Comparison of ENCODE assay signal across 15 cellular contexts in genomic region chr14:56809262-56810215, GRCh38. TPM values are rescaled to one million over a fixed set of nuclear protein-coding genes. Genes with fewer than 3 reads are reported as not detected.
DNase-seq lines count a peak whose midpoint lies in the region; ATAC-seq, FAIRE-seq and TF ChIP-seq lines count a peak whose summit lies in the region.
"Had no signal": no experiment of that assay in that cellular context is flagged by ENCODE, and none has a peak within 500 bp of the region (broad histone marks: within the 10 kb centered on the region; RNA-seq: fewer than 3 reads in every experiment).

No MANE protein-coding gene starts in this region.

- peak overlapping the region; percentile 78 for H3K4me2 ChIP-seq in smooth muscle cell

- DNase-seq in activated T-cell treated with anti-CD3 and anti-CD28 coated beads, Interleukin-2, amount 50 U/mL, for 72 hours, result no peak
- DNase-seq in activated T-cell treated with anti-CD3 and anti-CD28 coated beads, Interleukin-2, amount 50 U/mL, for 4 hours, result no peak
- DNase-seq in smooth muscle cell (lab: John Stamatoyannopoulos, UW; ENCODE audit: unreplicated experiment), result no peak
- no peak for DNase-seq in GM19239 (ENCODE audit: insufficient read length, low spot score)
- DNase-seq in HPDE6-E6E7 (ENCODE audit: extremely low spot score), result no peak
- DNase-seq: activated CD4-positive, alpha-beta T cell treated with anti-CD3 and anti-CD28 coated beads for 1 hour; left colon; NCI-H2171 treated with DMSO at 0.1 percent for 48 hours; ovary; SK-N-SH had no signal

- peak overlapping the region; percentile 81; the same call in 1 of the 2 replicates for H3K9ac ChIP-seq in iPS-20b (ENCODE audit: low read depth, low read length)
- H3K9ac ChIP-seq in smooth muscle cell (ENCODE audit: low read depth), result no peak overlapping the region
- H3K9ac ChIP-seq: SK-N-SH had no signal

- H3K27me3 Mint-ChIP-seq in activated T-cell treated with anti-CD3 and anti-CD28 coated beads, Interleukin-2, amount 50 U/mL, for 72 hours (ENCODE audit: low read depth), result peaks cover 88% of the 10 kb centered on the region
- H3K27me3 Mint-ChIP-seq in activated T-cell treated with anti-CD3 and anti-CD28 coated beads, Interleukin-2, amount 50 U/mL, for 4 hours (ENCODE audit: low read depth), result peaks cover 79% of the 10 kb centered on the region
- H3K27me3 Mint-ChIP-seq in activated T-helper 17 cell treated with anti-CD3 and anti-CD28 coated beads, Interleukin-2, amount 50 U/mL, for 72 hours, result peaks cover 73% of the 10 kb centered on the region

- H3K9me3 Mint-ChIP-seq in activated T-cell treated with anti-CD3 and anti-CD28 coated beads, Interleukin-2, amount 50 U/mL, for 72 hours, result no peaks in the 10 kb centered on the region
- no peaks in the 10 kb centered on the region for H3K9me3 Mint-ChIP-seq in activated T-cell treated with anti-CD3 and anti-CD28 coated beads, Interleukin-2, amount 50 U/mL, for 4 hours
- peaks cover 8% of the 10 kb centered on the region for H3K9me3 Mint-ChIP-seq in activated T-helper 17 cell treated with anti-CD3 and anti-CD28 coated beads, Interleukin-2, amount 50 U/mL, for 72 hours

- H3K4me1 Mint-ChIP-seq in activated T-cell treated with anti-CD3 and anti-CD28 coated beads, Interleukin-2, amount 50 U/mL, for 72 hours (ENCODE audit: low read depth), result peaks cover 35% of the 10 kb centered on the region
- H3K4me1 Mint-ChIP-seq in activated T-cell treated with anti-CD3 and anti-CD28 coated beads, Interleukin-2, amount 50 U/mL, for 4 hours (ENCODE audit: low read depth), result peaks cover 19% of the 10 kb centered on the region
- peaks cover 7% of the 10 kb centered on the region for H3K4me1 Mint-ChIP-seq in activated T-helper 17 cell treated with anti-CD3 and anti-CD28 coated beads, Interleukin-2, amount 50 U/mL, for 72 hours

- no peaks in the 10 kb centered on the region for H3F3A ChIP-seq in smooth muscle cell (ENCODE audit: low read depth)

- H4K20me1 ChIP-seq in smooth muscle cell (ENCODE audit: low read depth), result no peaks in the 10 kb centered on the region

- H3K4me1 ChIP-seq in iPS-20b (ENCODE audit: insufficient read depth, low read length), result peaks cover 42% of the 10 kb centered on the region
- peaks cover 45% of the 10 kb centered on the region for H3K4me1 ChIP-seq in smooth muscle cell (ENCODE audit: low read depth)

- H3K27ac ChIP-seq in iPS-20b (ENCODE audit: low read length), result no peak overlapping the region
- H3K27ac ChIP-seq in smooth muscle cell (ENCODE audit: low read depth), result no peak overlapping the region
- H3K27ac ChIP-seq: ovary had no signal

- peak overlapping the region; percentile 61 to 69 for H3K4me3 Mint-ChIP-seq in activated T-cell treated with anti-CD3 and anti-CD28 coated beads, Interleukin-2, amount 50 U/mL, for 72 hours
- H3K4me3 Mint-ChIP-seq in activated T-cell treated with anti-CD3 and anti-CD28 coated beads, Interleukin-2, amount 50 U/mL, for 4 hours, result no peak overlapping the region
- H3K4me3 Mint-ChIP-seq in activated T-helper 17 cell treated with anti-CD3 and anti-CD28 coated beads, Interleukin-2, amount 50 U/mL, for 72 hours, result peak overlapping the region; percentile 10

- no peak for TF ChIP-seq CTCF in smooth muscle cell (IDR thresholded peaks at IDR 0.05; ENCODE audit: borderline replicate concordance, insufficient read depth, poor library complexity, severe bottlenecking)

- H3K79me2 ChIP-seq in smooth muscle cell (ENCODE audit: low read depth), result no peaks in the 10 kb centered on the region

- peaks cover 7 to 17% of the 10 kb centered on the region in 2 donors for H3K36me3 Mint-ChIP-seq in activated T-cell treated with anti-CD3 and anti-CD28 coated beads, Interleukin-2, amount 50 U/mL, for 72 hours (ENCODE audit: insufficient read depth in 2 of 2)
- peaks cover 3% of the 10 kb centered on the region for H3K36me3 Mint-ChIP-seq in activated T-cell treated with anti-CD3 and anti-CD28 coated beads, Interleukin-2, amount 50 U/mL, for 4 hours (ENCODE audit: insufficient read depth)
- peaks cover 19% of the 10 kb centered on the region for H3K36me3 Mint-ChIP-seq in activated T-helper 17 cell treated with anti-CD3 and anti-CD28 coated beads, Interleukin-2, amount 50 U/mL, for 72 hours (ENCODE audit: low read depth)

- 3% methylated on average over 65 of the region's 65 CpGs for WGBS in smooth muscle cell (ENCODE audit: low lambda C conversion rate)

- no peak overlapping the region for H2AFZ ChIP-seq in smooth muscle cell (ENCODE audit: low read depth)

- peaks cover 98% of the 10 kb centered on the region for H3K27me3 ChIP-seq in iPS-20b (ENCODE audit: insufficient read depth, low read length)
- peaks cover 100% of the 10 kb centered on the region for H3K27me3 ChIP-seq in smooth muscle cell (ENCODE audit: low read depth)

- H3K36me3 ChIP-seq in iPS-20b (ENCODE audit: insufficient read depth, low read depth, low read length), result peaks cover 8% of the 10 kb centered on the region; the same call in 1 of the 2 replicates
- H3K36me3 ChIP-seq in smooth muscle cell (ENCODE audit: low read depth), result no peaks in the 10 kb centered on the region
- H3K36me3 ChIP-seq: ovary had no signal

- FAIRE-seq in GM19239 (lab: Jason Lieb, UNC), result no peak
- FAIRE-seq: colon, GM12878 had no signal

- H3K27ac Mint-ChIP-seq in activated T-cell treated with anti-CD3 and anti-CD28 coated beads, Interleukin-2, amount 50 U/mL, for 72 hours, result peak overlapping the region; percentile 85
- H3K27ac Mint-ChIP-seq in activated T-helper 17 cell treated with anti-CD3 and anti-CD28 coated beads, Interleukin-2, amount 50 U/mL, for 72 hours, result no peak overlapping the region

- H3K9me3 ChIP-seq in iPS-20b (ENCODE audit: insufficient read depth, low read depth, low read length), result no peaks in the 10 kb centered on the region
- no peaks in the 10 kb centered on the region for H3K9me3 ChIP-seq in smooth muscle cell (replicated peaks; ENCODE audit: low read depth)
- H3K9me3 ChIP-seq: SK-N-SH had no signal

- ATAC-seq in activated T-cell treated with anti-CD3 and anti-CD28 coated beads, Interleukin-2, amount 50 U/mL, for 72 hours (replicated peaks in 1 of 2), result no peak
- no peak for ATAC-seq in activated T-cell treated with anti-CD3 and anti-CD28 coated beads, Interleukin-2, amount 50 U/mL, for 4 hours
- ATAC-seq in activated T-helper 17 cell treated with anti-CD3 and anti-CD28 coated beads, Interleukin-2, amount 50 U/mL, for 72 hours (replicated peaks), result no peak
- no peak for ATAC-seq in GM18870 (IDR thresholded peaks at IDR 0.05; ENCODE audit: unreplicated experiment)
- ATAC-seq: GM12878, left colon had no signal

- H3K4me3 ChIP-seq in iPS-20b (ENCODE audit: low read length), result peak overlapping the region; percentile 69
- H3K4me3 ChIP-seq in smooth muscle cell, result no peak overlapping the region
- H3K4me3 ChIP-seq: GM12878, ovary had no signal

RNA-seq across cellular contexts. Expression of gene OTX2, which starts 0.7 kb away (rescaled TPM):
- total RNA-seq in activated T-cell treated with anti-CD3 and anti-CD28 coated beads, Interleukin-2, amount 50 U/mL, for 72 hours, result not detected
- total RNA-seq in activated T-cell treated with anti-CD3 and anti-CD28 coated beads, Interleukin-2, amount 50 U/mL, for 4 hours, result not detected
- not detected for total RNA-seq in activated T-helper 17 cell treated with anti-CD3 and anti-CD28 coated beads, Interleukin-2, amount 50 U/mL, for 72 hours
- total RNA-seq in smooth muscle cell, result not detected in 2 replicates
- polyA plus RNA-seq in smooth muscle cell, result 0.08 and 0.47 TPM in 2 replicates
- total RNA-seq: GM12878, left colon, ovary had no signal
- polyA plus RNA-seq: GM12878, SK-N-SH had no signal
